Comparison of ENCODE assay signal across 8 cellular contexts in genomic region chr16:31071861-31072260, GRCh38. TPM values are rescaled to one million over a fixed set of nuclear protein-coding genes. Genes with fewer than 3 reads are reported as not detected.
DNase-seq lines count a peak whose midpoint lies in the region; ATAC-seq, FAIRE-seq and TF ChIP-seq lines count a peak whose summit lies in the region.

No MANE protein-coding gene starts in this region.

- H3K9me3 Mint-ChIP-seq in IgD-negative memory B cell = no peaks in the 10 kb centered on the region
- H3K9me3 Mint-ChIP-seq in astrocyte (ENCODE audit: unreplicated experiment) = no peaks in the 10 kb centered on the region

- H3K27ac Mint-ChIP-seq in IgD-negative memory B cell (peak overlapping the region in 1 of 3 donors; percentile 78), astrocyte (ENCODE audit: unreplicated experiment) (peak overlapping the region; percentile 97)

- H3K4me1 Mint-ChIP-seq in IgD-negative memory B cell = peaks cover 14 to 32% (median 29%) of the 10 kb centered on the region in 3 donors
- peaks cover 8% of the 10 kb centered on the region for H3K4me1 Mint-ChIP-seq in astrocyte (ENCODE audit: low read depth, unreplicated experiment)

- peak overlapping the region; percentile 92 for H3K27ac ChIP-seq in astrocyte (ENCODE audit: low read depth, low read length)
- H3K27ac ChIP-seq in muscle layer of duodenum (ENCODE audit: low read length) = peak overlapping the region; percentile 91
- H3K27ac ChIP-seq in pancreas = no peak overlapping the region

- DNase-seq in CD1c-positive myeloid dendritic cell (ENCODE audit: extremely low spot score) = peak; percentile 6
- peak; percentile 79 for DNase-seq in astrocyte (ENCODE audit: low read depth)
- no peak for DNase-seq in DMS153 treated with DMSO at 0.1 percent for 48 hours (lab: John Stamatoyannopoulos, UW; ENCODE audit: unreplicated experiment)
- DNase-seq in pancreas = no peak

- H3K27me3 ChIP-seq in astrocyte (ENCODE audit: insufficient read depth, low read length) (no peaks in the 10 kb centered on the region), muscle layer of duodenum (ENCODE audit: low read depth, low read length) (no peaks in the 10 kb centered on the region), pancreas (no peaks in the 10 kb centered on the region)

- H3K79me2 ChIP-seq in astrocyte (ENCODE audit: insufficient read depth, low read length) = peaks cover 87% of the 10 kb centered on the region

- H4K20me1 ChIP-seq in astrocyte (ENCODE audit: insufficient read depth, low read length) = peaks cover 16% of the 10 kb centered on the region

- H2AFZ ChIP-seq in astrocyte (ENCODE audit: low read depth, low read length) = no peak overlapping the region

- peak overlapping the region; percentile 95 for H3K9ac ChIP-seq in astrocyte (ENCODE audit: low read length)

- 37 to 44% methylated on average over 4 of the region's 4 CpGs for WGBS in pancreas, 2 donors

- H3K4me1 ChIP-seq in astrocyte (ENCODE audit: insufficient read depth, low read length) (peaks cover 15% of the 10 kb centered on the region), muscle layer of duodenum (ENCODE audit: control insufficient read depth in 1 of 2, insufficient read depth in 2 of 2, low read length in 2 of 2) (peaks cover 15 to 36% of the 10 kb centered on the region in 2 donors), pancreas (peaks cover 0 to 12% (median 5%) of the 10 kb centered on the region in 3 donors)

- intact Hi-C loops in pancreas (cut with DNase I) = no loop called here

- H3K4me3 Mint-ChIP-seq in IgD-negative memory B cell (peak overlapping the region; percentile 77 to 94 (median 90)), astrocyte (ENCODE audit: unreplicated experiment) (peak overlapping the region; percentile 99)

- no peaks in the 10 kb centered on the region for H3K9me3 ChIP-seq in astrocyte (ENCODE audit: insufficient read depth, low read depth, low read length)
- no peaks in the 10 kb centered on the region for H3K9me3 ChIP-seq in muscle layer of duodenum (ENCODE audit: control insufficient read depth in 1 of 2, low read length in 2 of 2)
- H3K9me3 ChIP-seq in pancreas = no peaks in the 10 kb centered on the region

- H3K36me3 ChIP-seq in astrocyte (ENCODE audit: insufficient read depth, low read length) = no peaks in the 10 kb centered on the region
- peaks cover 2 to 15% of the 10 kb centered on the region in 2 donors for H3K36me3 ChIP-seq in muscle layer of duodenum (ENCODE audit: control insufficient read depth in 1 of 2, insufficient read depth in 2 of 2, low read length in 2 of 2)
- peaks cover 0 to 5% (median 0%) of the 10 kb centered on the region in 3 donors for H3K36me3 ChIP-seq in pancreas

- TF ChIP-seq CTCF in astrocyte (IDR thresholded peaks at IDR 0.05; ENCODE audit: insufficient read depth, low read depth, low read length) (no peak), pancreas (IDR thresholded peaks at IDR 0.05) (no peak)

- H3K4me3 ChIP-seq in astrocyte (ENCODE audit: insufficient read depth, low read depth, low read length) (peak overlapping the region; percentile 99), muscle layer of duodenum (ENCODE audit: low read depth in 1 of 2, low read length in 2 of 2) (peak overlapping the region; percentile 99), pancreas (peak overlapping the region in 1 of 4 donors; percentile 100)

- H3K36me3 Mint-ChIP-seq in IgD-negative memory B cell (no peaks in the 10 kb centered on the region), astrocyte (ENCODE audit: low read depth, unreplicated experiment) (peaks cover under 1% of the 10 kb centered on the region)

- no peaks in the 10 kb centered on the region for H3K27me3 Mint-ChIP-seq in IgD-negative memory B cell
- no peaks in the 10 kb centered on the region for H3K27me3 Mint-ChIP-seq in astrocyte (ENCODE audit: low read depth, unreplicated experiment)

- H3K4me2 ChIP-seq in astrocyte (ENCODE audit: low read length) = peak overlapping the region; percentile 99

- ATAC-seq in GM21825 (IDR thresholded peaks at IDR 0.05; ENCODE audit: unreplicated experiment) = no peak
- no peak for ATAC-seq in HG02678 (IDR thresholded peaks at IDR 0.05; ENCODE audit: unreplicated experiment)
- no peak for ATAC-seq in pancreas

- FAIRE-seq in astrocyte (lab: Jason Lieb, UNC) (no peak), pancreas (lab: Jason Lieb, UNC) (no peak)

RNA-seq across cellular contexts. Expression of gene ZNF668, which starts 2.2 kb away (rescaled TPM):
- polyA plus RNA-seq in IgD-negative memory B cell (10.6 TPM), pancreas (1 to 10 TPM; 4.5 to 6.4 TPM)
- total RNA-seq in astrocyte (18.6 and 21.6 TPM in 2 replicates), pancreas (1 to 10 TPM; 1.5 to 5.5 (median 3.3) TPM)

RNA-seq across cellular contexts. Expression of gene ZNF646, which starts 2.4 kb away (rescaled TPM):
- 9.3 TPM for polyA plus RNA-seq in IgD-negative memory B cell
- total RNA-seq in astrocyte = 16.5 and 17.2 TPM in 2 replicates
- 10 to 100 TPM in 1 of 6 donors, 1 to 10 TPM in 5; 5.6 to 12.6 (median 7.0) TPM for total RNA-seq in pancreas
- polyA plus RNA-seq in pancreas = 10 to 100 TPM in 1 of 2 donors, 1 to 10 TPM in 1; 3.9 to 10.7 TPM

RNA-seq across cellular contexts. Expression of gene PRSS53, which starts 16.9 kb away (rescaled TPM):
- polyA plus RNA-seq in IgD-negative memory B cell = 0.83 TPM
- total RNA-seq in astrocyte = 3.4 and 7.1 TPM in 2 replicates
- 1 to 10 TPM in 5 of 6 donors, under 1 TPM in 1; 0.52 to 2.1 (median 1.3) TPM for total RNA-seq in pancreas
- 1 to 10 TPM; 5.3 to 8.2 TPM for polyA plus RNA-seq in pancreas

RNA-seq across cellular contexts. Expression of gene VKORC1, which starts 22.7 kb away (rescaled TPM):
- polyA plus RNA-seq in IgD-negative memory B cell (90.7 TPM), pancreas (10 to 100 TPM; 50.2 to 90.9 TPM)
- total RNA-seq in astrocyte (133 and 156 TPM in 2 replicates), pancreas (10 to 100 TPM; 37.7 to 54.3 (median 49.7) TPM)

RNA-seq across cellular contexts. Expression of gene BCKDK, which starts 36.3 kb away (rescaled TPM):
- polyA plus RNA-seq in IgD-negative memory B cell = 38.2 TPM
- total RNA-seq in astrocyte = 44.9 and 47.7 TPM in 2 replicates
- total RNA-seq in pancreas = 10 to 100 TPM; 25.7 to 64.2 (median 37.0) TPM
- polyA plus RNA-seq in pancreas = 10 to 100 TPM; 27.4 to 30.7 TPM

Comparison
In these comparisons a context has a peak if more than half of its experiments do, and no peak if none do; other contexts are left out.
1. DNase-seq: peak in CD1c-positive myeloid dendritic cell (single experiment) and astrocyte (single experiment); none in DMS153 treated with DMSO at 0.1 percent for 48 hours (single experiment) and pancreas (0 of 6).
2. H3K27ac ChIP-seq: peak in astrocyte (single experiment) and muscle layer of duodenum (single experiment); none in pancreas (0 of 4).